ENCODE assay signal across 1 cellular context in genomic region chr6:31204751-31205145, GRCh38.
TF ChIP-seq lines count a peak whose summit lies in the region.

No MANE protein-coding gene starts in this region.

TF ChIP-seq in A549, 52 proteins besides CTCF, POLR2A, EP300 and RAD21 (continued from another document):
- TF ChIP-seq REST (IDR thresholded peaks at IDR 0.05) (no peak), USF2 (IDR thresholded peaks at IDR 0.05) (no peak), HES2 (IDR thresholded peaks at IDR 0.05) (no peak), RFX5 (IDR thresholded peaks at IDR 0.05) (no peak), NPAS2 (CRISPR knock-in tag; IDR thresholded peaks at IDR 0.05; ENCODE audit: borderline replicate concordance) (no peak)
TF ChIP-seq in A549: peak in this region for 0.
